Comparison of ENCODE assay signal across 1 cellular context in genomic region chr22:42079319-42080251, GRCh38.
TF ChIP-seq lines count a peak whose summit lies in the region.

A gene with protein sequence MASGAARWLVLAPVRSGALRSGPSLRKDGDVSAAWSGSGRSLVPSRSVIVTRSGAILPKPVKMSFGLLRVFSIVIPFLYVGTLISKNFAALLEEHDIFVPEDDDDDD (plus strand): TSS chr22:42079700. CDS start chr22:42079769, 69 bp downstream.

TF ChIP-seq in HepG2, 621 proteins besides CTCF, POLR2A, EP300 and RAD21 (continued from another document and continues in another):
- TF ChIP-seq, protein P1, sequence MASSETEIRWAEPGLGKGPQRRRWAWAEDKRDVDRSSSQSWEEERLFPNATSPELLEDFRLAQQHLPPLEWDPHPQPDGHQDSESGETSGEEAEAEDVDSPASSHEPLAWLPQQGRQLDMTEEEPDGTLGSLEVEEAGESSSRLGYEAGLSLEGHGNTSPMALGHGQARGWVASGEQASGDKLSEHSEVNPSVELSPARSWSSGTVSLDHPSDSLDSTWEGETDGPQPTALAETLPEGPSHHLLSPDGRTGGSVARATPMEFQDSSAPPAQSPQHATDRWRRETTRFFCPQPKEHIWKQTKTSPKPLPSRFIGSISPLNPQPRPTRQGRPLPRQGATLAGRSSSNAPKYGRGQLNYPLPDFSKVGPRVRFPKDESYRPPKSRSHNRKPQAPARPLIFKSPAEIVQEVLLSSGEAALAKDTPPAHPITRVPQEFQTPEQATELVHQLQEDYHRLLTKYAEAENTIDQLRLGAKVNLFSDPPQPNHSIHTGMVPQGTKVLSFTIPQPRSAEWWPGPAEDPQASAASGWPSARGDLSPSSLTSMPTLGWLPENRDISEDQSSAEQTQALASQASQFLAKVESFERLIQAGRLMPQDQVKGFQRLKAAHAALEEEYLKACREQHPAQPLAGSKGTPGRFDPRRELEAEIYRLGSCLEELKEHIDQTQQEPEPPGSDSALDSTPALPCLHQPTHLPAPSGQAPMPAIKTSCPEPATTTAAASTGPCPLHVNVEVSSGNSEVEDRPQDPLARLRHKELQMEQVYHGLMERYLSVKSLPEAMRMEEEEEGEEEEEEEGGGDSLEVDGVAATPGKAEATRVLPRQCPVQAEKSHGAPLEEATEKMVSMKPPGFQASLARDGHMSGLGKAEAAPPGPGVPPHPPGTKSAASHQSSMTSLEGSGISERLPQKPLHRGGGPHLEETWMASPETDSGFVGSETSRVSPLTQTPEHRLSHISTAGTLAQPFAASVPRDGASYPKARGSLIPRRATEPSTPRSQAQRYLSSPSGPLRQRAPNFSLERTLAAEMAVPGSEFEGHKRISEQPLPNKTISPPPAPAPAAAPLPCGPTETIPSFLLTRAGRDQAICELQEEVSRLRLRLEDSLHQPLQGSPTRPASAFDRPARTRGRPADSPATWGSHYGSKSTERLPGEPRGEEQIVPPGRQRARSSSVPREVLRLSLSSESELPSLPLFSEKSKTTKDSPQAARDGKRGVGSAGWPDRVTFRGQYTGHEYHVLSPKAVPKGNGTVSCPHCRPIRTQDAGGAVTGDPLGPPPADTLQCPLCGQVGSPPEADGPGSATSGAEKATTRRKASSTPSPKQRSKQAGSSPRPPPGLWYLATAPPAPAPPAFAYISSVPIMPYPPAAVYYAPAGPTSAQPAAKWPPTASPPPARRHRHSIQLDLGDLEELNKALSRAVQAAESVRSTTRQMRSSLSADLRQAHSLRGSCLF (CRISPR knock-in tag; IDR thresholded peaks at IDR 0.05; ENCODE audit: borderline replicate concordance): peak; percentile 69
- TF ChIP-seq ZSCAN22 (CRISPR knock-in tag; IDR thresholded peaks at IDR 0.05) (no peak), ZNF562 (CRISPR knock-in tag; IDR thresholded peaks at IDR 0.05; ENCODE audit: borderline replicate concordance) (no peak), XBP1 (CRISPR knock-in tag; IDR thresholded peaks at IDR 0.05) (peak; percentile 78; the same call in 1 of the 2 replicates), ZBTB39 (CRISPR knock-in tag; IDR thresholded peaks at IDR 0.05) (no peak), ZGPAT (CRISPR knock-in tag; IDR thresholded peaks at IDR 0.05) (peak; percentile 59), ISL2 (CRISPR knock-in tag; IDR thresholded peaks at IDR 0.05) (peak; percentile 56; the same call in 1 of the 2 replicates), PRPF4 (IDR thresholded peaks at IDR 0.05; ENCODE audit: low read depth, low read length, poor library complexity, severe bottlenecking) (no peak), PRDM4 (CRISPR knock-in tag; IDR thresholded peaks at IDR 0.05; ENCODE audit: borderline replicate concordance) (no peak), BORCS8-MEF2B (CRISPR knock-in tag; IDR thresholded peaks at IDR 0.05) (peak; percentile 64; the same call in 1 of the 2 replicates), ZNF281 (CRISPR knock-in tag; IDR thresholded peaks at IDR 0.05; ENCODE audit: borderline replicate concordance) (0 out of 2 replicates have a peak, but pooled peaks have one; percentile 7), ZFP82 (CRISPR knock-in tag; IDR thresholded peaks at IDR 0.05; ENCODE audit: borderline replicate concordance) (peak; percentile 85; the same call in 1 of the 2 replicates), XRCC5 (optimal IDR thresholded peaks at IDR 0.05; ENCODE audit: low read length) (no peak), ZNF546 (CRISPR knock-in tag; conservative IDR thresholded peaks at IDR 0.05) (peak; percentile 69; the same call in 1 of the 2 replicates), CHD2 (IDR thresholded peaks at IDR 0.05; ENCODE audit: low read depth, low read length) (peak; percentile 94), REL (CRISPR knock-in tag; conservative IDR thresholded peaks at IDR 0.05) (0 out of 2 replicates have a peak, but pooled peaks have one; percentile 76)
- TF ChIP-seq, protein P2, sequence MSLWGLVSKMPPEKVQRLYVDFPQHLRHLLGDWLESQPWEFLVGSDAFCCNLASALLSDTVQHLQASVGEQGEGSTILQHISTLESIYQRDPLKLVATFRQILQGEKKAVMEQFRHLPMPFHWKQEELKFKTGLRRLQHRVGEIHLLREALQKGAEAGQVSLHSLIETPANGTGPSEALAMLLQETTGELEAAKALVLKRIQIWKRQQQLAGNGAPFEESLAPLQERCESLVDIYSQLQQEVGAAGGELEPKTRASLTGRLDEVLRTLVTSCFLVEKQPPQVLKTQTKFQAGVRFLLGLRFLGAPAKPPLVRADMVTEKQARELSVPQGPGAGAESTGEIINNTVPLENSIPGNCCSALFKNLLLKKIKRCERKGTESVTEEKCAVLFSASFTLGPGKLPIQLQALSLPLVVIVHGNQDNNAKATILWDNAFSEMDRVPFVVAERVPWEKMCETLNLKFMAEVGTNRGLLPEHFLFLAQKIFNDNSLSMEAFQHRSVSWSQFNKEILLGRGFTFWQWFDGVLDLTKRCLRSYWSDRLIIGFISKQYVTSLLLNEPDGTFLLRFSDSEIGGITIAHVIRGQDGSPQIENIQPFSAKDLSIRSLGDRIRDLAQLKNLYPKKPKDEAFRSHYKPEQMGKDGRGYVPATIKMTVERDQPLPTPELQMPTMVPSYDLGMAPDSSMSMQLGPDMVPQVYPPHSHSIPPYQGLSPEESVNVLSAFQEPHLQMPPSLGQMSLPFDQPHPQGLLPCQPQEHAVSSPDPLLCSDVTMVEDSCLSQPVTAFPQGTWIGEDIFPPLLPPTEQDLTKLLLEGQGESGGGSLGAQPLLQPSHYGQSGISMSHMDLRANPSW (CRISPR knock-in tag; IDR thresholded peaks at IDR 0.05; ENCODE audit: borderline replicate concordance): no peak; the same call in 1 of the 2 replicates
- TF ChIP-seq, protein P3, sequence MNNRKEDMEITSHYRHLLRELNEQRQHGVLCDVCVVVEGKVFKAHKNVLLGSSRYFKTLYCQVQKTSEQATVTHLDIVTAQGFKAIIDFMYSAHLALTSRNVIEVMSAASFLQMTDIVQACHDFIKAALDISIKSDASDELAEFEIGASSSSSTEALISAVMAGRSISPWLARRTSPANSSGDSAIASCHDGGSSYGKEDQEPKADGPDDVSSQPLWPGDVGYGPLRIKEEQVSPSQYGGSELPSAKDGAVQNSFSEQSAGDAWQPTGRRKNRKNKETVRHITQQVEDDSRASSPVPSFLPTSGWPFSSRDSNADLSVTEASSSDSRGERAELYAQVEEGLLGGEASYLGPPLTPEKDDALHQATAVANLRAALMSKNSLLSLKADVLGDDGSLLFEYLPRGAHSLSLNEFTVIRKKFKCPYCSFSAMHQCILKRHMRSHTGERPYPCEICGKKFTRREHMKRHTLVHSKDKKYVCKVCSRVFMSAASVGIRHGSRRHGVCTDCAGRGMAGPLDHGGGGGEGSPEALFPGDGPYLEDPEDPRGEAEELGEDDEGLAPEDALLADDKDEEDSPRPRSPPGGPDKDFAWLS (CRISPR knock-in tag; IDR thresholded peaks at IDR 0.05; ENCODE audit: borderline replicate concordance): no peak
- TF ChIP-seq, protein P4, sequence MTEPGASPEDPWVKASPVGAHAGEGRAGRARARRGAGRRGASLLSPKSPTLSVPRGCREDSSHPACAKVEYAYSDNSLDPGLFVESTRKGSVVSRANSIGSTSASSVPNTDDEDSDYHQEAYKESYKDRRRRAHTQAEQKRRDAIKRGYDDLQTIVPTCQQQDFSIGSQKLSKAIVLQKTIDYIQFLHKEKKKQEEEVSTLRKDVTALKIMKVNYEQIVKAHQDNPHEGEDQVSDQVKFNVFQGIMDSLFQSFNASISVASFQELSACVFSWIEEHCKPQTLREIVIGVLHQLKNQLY (CRISPR knock-in tag; IDR thresholded peaks at IDR 0.05): peak; percentile 26; the same call in 1 of the 2 replicates
- TF ChIP-seq, protein P5, sequence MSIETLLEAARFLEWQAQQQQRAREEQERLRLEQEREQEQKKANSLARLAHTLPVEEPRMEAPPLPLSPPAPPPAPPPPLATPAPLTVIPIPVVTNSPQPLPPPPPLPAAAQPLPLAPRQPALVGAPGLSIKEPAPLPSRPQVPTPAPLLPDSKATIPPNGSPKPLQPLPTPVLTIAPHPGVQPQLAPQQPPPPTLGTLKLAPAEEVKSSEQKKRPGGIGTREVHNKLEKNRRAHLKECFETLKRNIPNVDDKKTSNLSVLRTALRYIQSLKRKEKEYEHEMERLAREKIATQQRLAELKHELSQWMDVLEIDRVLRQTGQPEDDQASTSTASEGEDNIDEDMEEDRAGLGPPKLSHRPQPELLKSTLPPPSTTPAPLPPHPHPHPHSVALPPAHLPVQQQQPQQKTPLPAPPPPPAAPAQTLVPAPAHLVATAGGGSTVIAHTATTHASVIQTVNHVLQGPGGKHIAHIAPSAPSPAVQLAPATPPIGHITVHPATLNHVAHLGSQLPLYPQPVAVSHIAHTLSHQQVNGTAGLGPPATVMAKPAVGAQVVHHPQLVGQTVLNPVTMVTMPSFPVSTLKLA (IDR thresholded peaks at IDR 0.05): peak; percentile 54
- TF ChIP-seq, protein P6, sequence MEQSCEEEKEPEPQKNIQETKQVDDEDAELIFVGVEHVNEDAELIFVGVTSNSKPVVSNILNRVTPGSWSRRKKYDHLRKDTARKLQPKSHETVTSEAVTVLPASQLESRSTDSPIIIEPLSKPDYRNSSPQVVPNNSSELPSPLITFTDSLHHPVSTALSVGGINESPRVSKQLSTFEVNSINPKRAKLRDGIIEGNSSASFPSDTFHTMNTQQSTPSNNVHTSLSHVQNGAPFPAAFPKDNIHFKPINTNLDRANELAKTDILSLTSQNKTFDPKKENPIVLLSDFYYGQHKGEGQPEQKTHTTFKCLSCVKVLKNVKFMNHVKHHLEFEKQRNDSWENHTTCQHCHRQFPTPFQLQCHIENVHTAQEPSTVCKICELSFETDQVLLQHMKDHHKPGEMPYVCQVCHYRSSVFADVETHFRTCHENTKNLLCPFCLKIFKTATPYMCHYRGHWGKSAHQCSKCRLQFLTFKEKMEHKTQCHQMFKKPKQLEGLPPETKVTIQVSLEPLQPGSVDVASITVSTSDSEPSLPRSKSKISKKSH (CRISPR knock-in tag; IDR thresholded peaks at IDR 0.05; ENCODE audit: borderline replicate concordance): peak; percentile 79; the same call in 1 of the 2 replicates
- TF ChIP-seq, protein P7, sequence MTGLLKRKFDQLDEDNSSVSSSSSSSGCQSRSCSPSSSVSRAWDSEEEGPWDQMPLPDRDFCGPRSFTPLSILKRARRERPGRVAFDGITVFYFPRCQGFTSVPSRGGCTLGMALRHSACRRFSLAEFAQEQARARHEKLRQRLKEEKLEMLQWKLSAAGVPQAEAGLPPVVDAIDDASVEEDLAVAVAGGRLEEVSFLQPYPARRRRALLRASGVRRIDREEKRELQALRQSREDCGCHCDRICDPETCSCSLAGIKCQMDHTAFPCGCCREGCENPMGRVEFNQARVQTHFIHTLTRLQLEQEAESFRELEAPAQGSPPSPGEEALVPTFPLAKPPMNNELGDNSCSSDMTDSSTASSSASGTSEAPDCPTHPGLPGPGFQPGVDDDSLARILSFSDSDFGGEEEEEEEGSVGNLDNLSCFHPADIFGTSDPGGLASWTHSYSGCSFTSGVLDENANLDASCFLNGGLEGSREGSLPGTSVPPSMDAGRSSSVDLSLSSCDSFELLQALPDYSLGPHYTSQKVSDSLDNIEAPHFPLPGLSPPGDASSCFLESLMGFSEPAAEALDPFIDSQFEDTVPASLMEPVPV (CRISPR knock-in tag; IDR thresholded peaks at IDR 0.05): peak; percentile 28; the same call in 1 of the 2 replicates
